In the genomic region with DNA sequence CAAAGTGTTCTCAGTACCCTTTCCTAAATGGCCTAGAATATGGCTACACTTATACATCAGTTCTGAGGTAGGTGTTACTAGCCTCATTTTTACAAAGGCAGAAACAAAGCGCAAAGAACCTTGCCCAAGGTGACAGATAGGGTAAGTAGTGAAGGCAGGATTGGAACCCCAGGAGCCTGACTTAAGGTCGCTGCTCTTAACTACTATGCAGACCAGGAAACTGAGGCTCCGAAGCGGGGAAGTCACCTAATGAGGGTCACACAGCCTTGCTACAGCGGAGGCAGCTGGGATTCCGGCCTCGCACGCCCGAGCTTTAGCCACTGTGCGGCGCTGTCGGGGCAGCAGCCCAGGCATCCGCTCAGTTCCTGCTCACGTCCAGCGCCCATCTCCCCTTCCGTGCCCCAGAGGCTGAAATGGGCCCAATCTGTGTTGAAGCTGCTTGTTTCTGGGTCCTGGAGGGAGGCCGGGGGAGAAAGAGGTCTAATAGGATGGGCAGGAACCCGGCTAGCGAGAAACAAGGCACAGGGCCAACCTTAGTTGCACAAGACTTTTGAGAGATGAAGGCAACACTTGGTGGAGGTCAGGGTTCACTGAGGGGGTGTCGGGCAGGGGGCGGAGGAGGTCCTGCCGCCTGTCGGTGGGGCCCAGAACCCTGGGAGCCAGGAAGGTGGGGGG, we compare ENCODE assay signal across 8 cellular contexts. TPM values are rescaled to one million over a fixed set of nuclear protein-coding genes. Genes with fewer than 3 reads are reported as not detected.
DNase-seq lines count a peak whose midpoint lies in the region; ATAC-seq and TF ChIP-seq lines count a peak whose summit lies in the region.

No MANE protein-coding gene starts in this region.

- CTCF ChIA-PET in PC-9 (lab: Charles Lee), result interaction anchor here (0.6 to 1.4 kb wide), 3 partner anchors 15 to 1037 kb away, joined by 3 to 5 read pairs (median 4); no protein-coding TSS in a partner anchor

- H3K9ac ChIP-seq in HUES48 (ENCODE audit: low read depth, low read length) (no peak overlapping the region), neuronal stem cell (ENCODE audit: low read depth, low read length, poor library complexity) (no peak overlapping the region)

- H3K4me3 ChIP-seq in HUES48 (ENCODE audit: low read depth, low read length) (peak overlapping the region; percentile 70; the same call in 1 of the 2 replicates), PC-9 (peak overlapping the region; percentile 68), fibroblast of pulmonary artery (replicated peaks; ENCODE audit: low read depth, low read length) (peak overlapping the region; percentile 69), neuronal stem cell (ENCODE audit: low read length in 2 of 2) (peak overlapping the region; percentile 48 to 85), testis (peak overlapping the region; percentile 65)

- no peaks in the 10 kb centered on the region for H3K9me2 ChIP-seq in PC-9 (ENCODE audit: insufficient read depth)

- H2BK12ac ChIP-seq in neuronal stem cell (ENCODE audit: low read length), result no peak overlapping the region

- peak; percentile 38 for ATAC-seq in GM21447 (IDR thresholded peaks at IDR 0.05; ENCODE audit: unreplicated experiment)

- WGBS in neuronal stem cell (ENCODE audit: extremely low coverage in 2 of 2, insufficient read length in 2 of 2, insufficient replicate concordance in 1 of 2), 2 donors, result no CpG with 5 or more reads among the region's 23 CpGs
- 2 to 5% methylated on average over 19 to 22 of the region's 23 CpGs for WGBS in testis, 2 donors

- H3K4ac ChIP-seq in neuronal stem cell (ENCODE audit: low read length), result no peak overlapping the region

- TF ChIP-seq POLR2A in testis (IDR thresholded peaks at IDR 0.05), result no peak

- intact Hi-C loops in PC-9 (cut with micrococcal nuclease; ENCODE audit: unreplicated experiment) (loop anchor here (1.0 to 5.0 kb wide), 3 partner anchors 124 to 274 kb away; partner anchors contain the start of genes PDZK1IP1 and STIL), testis (cut with DNase I; ENCODE audit: low total_unique reads) (loop anchor here (5.0 kb wide), 1 partner anchor 271 kb away; no protein-coding TSS in a partner anchor)

- H3K14ac ChIP-seq in neuronal stem cell (ENCODE audit: low read length), result no peak overlapping the region

- H3K36me3 ChIP-seq in HUES48 (ENCODE audit: control insufficient read depth, insufficient read depth, low read length) (no peaks in the 10 kb centered on the region), PC-9 (ENCODE audit: low read depth) (no peaks in the 10 kb centered on the region), neuronal stem cell (replicated peaks in 1 of 2; ENCODE audit: control insufficient read depth in 2 of 2, insufficient read depth in 2 of 2, low read length in 2 of 2) (no peaks in the 10 kb centered on the region), testis (ENCODE audit: low read depth, missing control alignments) (no peaks in the 10 kb centered on the region)

- H3F3A ChIP-seq in PC-9 (ENCODE audit: insufficient read depth, low read depth), result peaks cover 9% of the 10 kb centered on the region; the same call in 1 of the 2 replicates

- TSS peak; percentile 31 for BruUV-seq in PC-9 (replicated peaks; lab: Mats Ljungman, UMichigan)

- TF ChIP-seq CTCF in PC-9 (conservative IDR thresholded peaks at IDR 0.05) (peak; percentile 92), fibroblast of pulmonary artery (IDR thresholded peaks at IDR 0.05; ENCODE audit: low read length, missing control alignments) (no peak), testis (IDR thresholded peaks at IDR 0.05) (peak; percentile 60 to 76 (median 68))

- H3K79me2 ChIP-seq in PC-9 (ENCODE audit: low read depth), result peaks cover 8% of the 10 kb centered on the region

- peak overlapping the region; percentile 1 for H2AK5ac ChIP-seq in neuronal stem cell (ENCODE audit: low read depth, low read length)

- no peak overlapping the region for H4K91ac ChIP-seq in neuronal stem cell (ENCODE audit: low read depth, low read length, poor library complexity)

- H2AFZ ChIP-seq in PC-9 (peak overlapping the region; percentile 89), neuronal stem cell (ENCODE audit: low read length) (peak overlapping the region; percentile 95)

- H3K23ac ChIP-seq in neuronal stem cell (ENCODE audit: low read depth, low read length, poor library complexity), result no peak overlapping the region

- H3K79me1 ChIP-seq in neuronal stem cell (ENCODE audit: low read depth, low read length), result no peaks in the 10 kb centered on the region

- DNase-seq in D341Med (ENCODE audit: low spot score) (peak; percentile 81), PC-9 (peak; percentile 54 to 82), fibroblast of pulmonary artery (ENCODE audit: low read depth) (peak; percentile 77), neuronal stem cell (ENCODE audit: low spot score) (peak; percentile 71), testis (peak; percentile 85)
- peak; percentile 89 to 92 for DNase-seq in activated T-cell treated with anti-CD3 and anti-CD28 coated beads, Interleukin-2, amount 50 U/mL, for 48 hours

- H3K18ac ChIP-seq in neuronal stem cell (ENCODE audit: low read length), result no peak overlapping the region

- H2BK5ac ChIP-seq in neuronal stem cell (ENCODE audit: low read length), result no peak overlapping the region

- no peak overlapping the region for H2BK120ac ChIP-seq in neuronal stem cell (ENCODE audit: low read depth, low read length)

- H3K27ac ChIP-seq in HUES48 (ENCODE audit: low read depth, low read length) (no peak overlapping the region), PC-9 (no peak overlapping the region), neuronal stem cell (replicated peaks; ENCODE audit: low read length) (no peak overlapping the region), testis (peak overlapping the region in 1 of 2 donors; percentile 82)

- H3K9me3 ChIP-seq in HUES48 (ENCODE audit: control insufficient read depth, insufficient read depth, low read length) (no peaks in the 10 kb centered on the region), PC-9 (ENCODE audit: insufficient read depth, low read depth) (no peaks in the 10 kb centered on the region), neuronal stem cell (replicated peaks in 1 of 2; ENCODE audit: control insufficient read depth in 2 of 2, insufficient read depth in 1 of 2, low read depth in 1 of 2, low read length in 2 of 2) (no peaks in the 10 kb centered on the region), testis (no peaks in the 10 kb centered on the region)

- peaks cover 99% of the 10 kb centered on the region for H3K27me3 ChIP-seq in HUES48 (ENCODE audit: control insufficient read depth, insufficient read depth, low read length)
- H3K27me3 ChIP-seq in PC-9 (ENCODE audit: insufficient read depth, low read depth), result no peaks in the 10 kb centered on the region
- H3K27me3 ChIP-seq in neuronal stem cell (ENCODE audit: control insufficient read depth in 3 of 3, insufficient read depth in 3 of 3, low read depth in 1 of 3, low read length in 3 of 3), result peaks cover 63 to 94% (median 93%) of the 10 kb centered on the region in 3 experiments
- no peaks in the 10 kb centered on the region for H3K27me3 ChIP-seq in testis

- H3K4me2 ChIP-seq in PC-9 (peak overlapping the region; percentile 89), neuronal stem cell (ENCODE audit: insufficient read depth, low read length, poor library complexity, severe bottlenecking) (peak overlapping the region; percentile 43)

- peaks cover 23% of the 10 kb centered on the region; the same call in 1 of the 2 replicates for H3K4me1 ChIP-seq in HUES48 (ENCODE audit: control insufficient read depth, insufficient read depth, low read length)
- H3K4me1 ChIP-seq in PC-9 (replicated peaks; ENCODE audit: insufficient read depth), result 0 out of 2 replicates have a peak, but pooled peaks cover 6% of the 10 kb centered on the region
- H3K4me1 ChIP-seq in neuronal stem cell (ENCODE audit: control insufficient read depth in 2 of 2, insufficient read depth in 1 of 2, low read depth in 1 of 2, low read length in 2 of 2), result peaks cover 5 to 12% of the 10 kb centered on the region in 2 donors
- peaks cover 19% of the 10 kb centered on the region for H3K4me1 ChIP-seq in testis

- no peak overlapping the region for H4K8ac ChIP-seq in neuronal stem cell (ENCODE audit: low read depth, low read length)

- H4K20me1 ChIP-seq in PC-9 (ENCODE audit: insufficient read depth), result no peaks in the 10 kb centered on the region

- POLR2A ChIA-PET in PC-9 (lab: Charles Lee; ENCODE audit: unreplicated experiment), result interaction anchor here (0.6 kb wide), 1 partner anchor 246 kb away, joined by 3 read pairs; no protein-coding TSS in a partner anchor

- H2BK15ac ChIP-seq in neuronal stem cell (ENCODE audit: low read length), result peak overlapping the region; percentile 65

RNA-seq across cellular contexts. Expression of gene FOXD2, which starts 1.4 kb away (rescaled TPM):
- total RNA-seq in PC-9 (2021), result 0.35 and 0.48 TPM in 2 replicates
- polyA plus RNA-seq in neuronal stem cell (2013, experiment 1 of 2), result not detected
- under 0.01 TPM for polyA plus RNA-seq in neuronal stem cell (2013, experiment 2 of 2)
- total RNA-seq in testis, result 1 to 10 TPM in 1 of 2 donors, under 1 TPM in 1; 0.99 to 1.3 TPM
- polyA plus RNA-seq in testis (ENCODE audit: insufficient read depth, low read depth, low replicate concordance), result 0.26 TPM

RNA-seq across cellular contexts. Expression of gene FOXE3, which starts 20.4 kb away (rescaled TPM):
- total RNA-seq in PC-9 (2021) (0.28 and 0.33 TPM in 2 replicates), testis (1 to 10 TPM in 1 of 2 donors, under 1 TPM in 1; 0.63 to 1.4 TPM)
- 0.20 TPM for polyA plus RNA-seq in neuronal stem cell (2013, experiment 1 of 2)
- 0.15 TPM for polyA plus RNA-seq in neuronal stem cell (2013, experiment 2 of 2)
- 1.2 TPM for polyA plus RNA-seq in testis (ENCODE audit: insufficient read depth, low read depth, low replicate concordance)
